In genomic region chr2:41869542-41870256, GRCh38 we compare ENCODE assay signal across 8 cellular contexts.
DNase-seq lines count a peak whose midpoint lies in the region; TF ChIP-seq lines count a peak whose summit lies in the region.

No MANE protein-coding gene starts in this region.

- H3K27me3 ChIP-seq in A673 (replicated peaks; ENCODE audit: insufficient read depth, low read depth, low read length, poor library complexity) (no peaks in the 10 kb centered on the region), parathyroid adenoma (ENCODE audit: control insufficient read depth, insufficient read depth, low read length) (no peaks in the 10 kb centered on the region), transverse colon (no peaks in the 10 kb centered on the region)

- no peaks in the 10 kb centered on the region for H3K36me3 ChIP-seq in A673 (ENCODE audit: insufficient read depth, low read length, poor library complexity, severe bottlenecking)
- H3K36me3 ChIP-seq in parathyroid adenoma (ENCODE audit: control insufficient read depth, insufficient read depth, low read length): no peaks in the 10 kb centered on the region
- no peaks in the 10 kb centered on the region for H3K36me3 ChIP-seq in transverse colon

- H3K27ac ChIP-seq in A673 (ENCODE audit: low read depth, low read length, poor library complexity, severe bottlenecking) (peak overlapping the region; percentile 43), parathyroid adenoma (no peak overlapping the region), transverse colon (no peak overlapping the region)

- H3K9me3 ChIP-seq in A673 (ENCODE audit: low read depth, low read length, poor library complexity, severe bottlenecking): no peaks in the 10 kb centered on the region
- H3K9me3 ChIP-seq in parathyroid adenoma (ENCODE audit: control insufficient read depth, low read length): no peaks in the 10 kb centered on the region
- no peaks in the 10 kb centered on the region for H3K9me3 ChIP-seq in transverse colon

- in situ Hi-C loops in GM13976 (cut with MboI; ENCODE audit: low sequenced_read_pairs, unreplicated experiment) (loop anchor here (25.0 kb wide), 2 partner anchors 368 to 493 kb away; partner anchors contain the start of gene COX7A2L), SK-MEL-5 (cut with HindIII; ENCODE audit: low pct_unique_long_range_greater_than_20kb, low sequenced_read_pairs) (no loop called here), transverse colon (cut with MboI; ENCODE audit: low pct_ligation_motif_present in 1 of 4, low pct_unique_long_range_greater_than_20kb in 1 of 4, low sequenced_read_pairs in 3 of 4) (loop anchor here (5.0 to 25.0 kb wide), 5 partner anchors 213 to 493 kb away; partner anchors contain the start of gene COX7A2L (in 1 of the 4))

- TF ChIP-seq POLR2A in transverse colon (IDR thresholded peaks at IDR 0.05): no peak

- H2AFZ ChIP-seq in parathyroid adenoma: no peak overlapping the region

- H3K4me3 ChIP-seq in A673 (ENCODE audit: low read depth, low read length, poor library complexity, severe bottlenecking): no peak overlapping the region
- H3K4me3 ChIP-seq in parathyroid adenoma (ENCODE audit: low read depth, low read length): no peak overlapping the region
- no peak overlapping the region for H3K4me3 ChIP-seq in transverse colon

- H3K79me2 ChIP-seq in parathyroid adenoma: no peaks in the 10 kb centered on the region

- no TSS peak for BruUV-seq in A673 (replicated peaks; lab: Mats Ljungman, UMichigan)

- H3K9ac ChIP-seq in parathyroid adenoma: no peak overlapping the region

- DNase-seq in A673 (ENCODE audit: low spot score): peak; percentile 83
- DNase-seq in GM13976 (ENCODE audit: low spot score): peak; percentile 76
- peak; percentile 73 for DNase-seq in HK-2 (ENCODE audit: unreplicated experiment)
- DNase-seq in SK-MEL-5 (ENCODE audit: low read depth, low spot score): peak; percentile 78
- peak; percentile 62 for DNase-seq in activated gamma-delta T cell treated with anti-CD3 and anti-CD28 coated beads, Interleukin-2, amount 50 U/mL, for 16 hours (ENCODE audit: low read depth)
- peak; percentile 62 for DNase-seq in globus pallidus (ENCODE audit: low spot score)
- peak; percentile 83 for DNase-seq in transverse colon

- no peak for TF ChIP-seq EP300 in transverse colon (IDR thresholded peaks at IDR 0.05; ENCODE audit: low read depth)

- WGBS in transverse colon (ENCODE audit: low coverage in 1 of 2), 2 donors: 0 to 15% methylated on average over 1 to 3 of the region's 3 CpGs

- CTCF ChIA-PET in A673 (lab: Charles Lee): interaction anchor here (0.6 to 3.8 kb wide), 17 partner anchors 8 to 459 kb away, joined by 3 to 84 read pairs (median 5); partner anchors contain the start of gene PKDCC

- intact Hi-C loops in A673 (cut with micrococcal nuclease; ENCODE audit: unreplicated experiment) (loop anchor here (1.0 to 5.0 kb wide), 4 partner anchors 73 to 458 kb away; no protein-coding TSS in a partner anchor), transverse colon (cut with DNase I; ENCODE audit: low total_unique reads) (loop anchor here (1.0 kb wide), 1 partner anchor 217 kb away; no protein-coding TSS in a partner anchor)

- no peak overlapping the region for H3K4me2 ChIP-seq in parathyroid adenoma (ENCODE audit: low read length)

- POLR2A ChIA-PET in A673 (lab: Charles Lee; ENCODE audit: low non-redundant PET): interaction anchor here (0.6 kb wide), 1 partner anchor 218 kb away, joined by 3 read pairs; no protein-coding TSS in a partner anchor

- peak; percentile 85 for TF ChIP-seq CTCF in A673 (conservative IDR thresholded peaks at IDR 0.05; ENCODE audit: low read depth, low read length)
- TF ChIP-seq CTCF in GM13976 (IDR thresholded peaks at IDR 0.05; ENCODE audit: borderline replicate concordance, control extremely low read depth, extremely low read depth, insufficient read depth, missing control alignments): peak; percentile 84
- peak; percentile 80 for TF ChIP-seq CTCF in parathyroid adenoma (IDR thresholded peaks at IDR 0.05)
- peak; percentile 86 to 95 (median 90) for TF ChIP-seq CTCF in transverse colon (IDR thresholded peaks at IDR 0.05)

- peaks cover 39% of the 10 kb centered on the region for H3K4me1 ChIP-seq in A673 (ENCODE audit: insufficient read depth, low read length, poor library complexity, severe bottlenecking)
- peaks cover 7% of the 10 kb centered on the region for H3K4me1 ChIP-seq in parathyroid adenoma
- H3K4me1 ChIP-seq in transverse colon: peaks cover 0 to 16% (median 5%) of the 10 kb centered on the region in 4 donors
